9 cellular contexts compared by ENCODE assay signal in the genomic region with DNA sequence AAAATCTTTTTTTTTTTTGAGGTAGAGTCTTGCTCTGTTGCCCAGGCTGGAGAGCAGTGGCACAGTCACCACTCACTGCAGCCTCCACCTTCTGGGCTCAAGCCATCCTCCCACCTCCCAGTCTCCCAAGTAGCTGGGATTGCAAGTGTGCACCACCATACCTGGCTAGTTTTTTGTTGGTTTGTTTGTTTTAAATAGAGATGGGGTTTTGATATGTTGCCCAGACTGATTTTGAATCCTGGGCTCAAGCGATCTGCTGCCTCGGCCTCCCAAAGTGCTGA. TPM values are rescaled to one million over a fixed set of nuclear protein-coding genes. Genes with fewer than 3 reads are reported as not detected.
DNase-seq lines count a peak whose midpoint lies in the region; ATAC-seq and TF ChIP-seq lines count a peak whose summit lies in the region.
"Had no signal": no experiment of that assay in that cellular context is flagged by ENCODE, and none has a peak within 500 bp of the region (broad histone marks: within the 10 kb centered on the region; RNA-seq: fewer than 3 reads in every experiment).

No MANE protein-coding gene starts in this region.

- H3K9me3 ChIP-seq in CD8-positive, alpha-beta memory T cell (ENCODE audit: low read length): no peaks in the 10 kb centered on the region
- H3K9me3 ChIP-seq in ectodermal cell (ENCODE audit: control insufficient read depth, low read length) (no peaks in the 10 kb centered on the region), osteoblast (ENCODE audit: low read depth, low read length) (no peaks in the 10 kb centered on the region)

- no peak for TF ChIP-seq CTCF in NB4 (IDR thresholded peaks at IDR 0.05; ENCODE audit: low read depth, low read length)
- no peak for TF ChIP-seq CTCF in osteoblast (IDR thresholded peaks at IDR 0.05; ENCODE audit: extremely low read depth, low read depth, low read length)

- H3K4me1 ChIP-seq in CD8-positive, alpha-beta memory T cell (ENCODE audit: insufficient read depth, low read length): peaks cover 21% of the 10 kb centered on the region
- H3K4me1 ChIP-seq in ectodermal cell (ENCODE audit: control insufficient read depth, insufficient read depth, low read length): no peaks in the 10 kb centered on the region
- peaks cover 9% of the 10 kb centered on the region for H3K4me1 ChIP-seq in osteoblast (ENCODE audit: insufficient read depth, low read length)

- peaks cover 51% of the 10 kb centered on the region for H3K79me2 ChIP-seq in osteoblast (ENCODE audit: insufficient read depth, low read length)

- peaks cover 44 to 62% (median 61%) of the 10 kb centered on the region in 3 donors for H3K4me1 Mint-ChIP-seq in CD8-positive, alpha-beta memory T cell

- peak overlapping the region; percentile 55 to 97 (median 86) for H3K27ac Mint-ChIP-seq in CD8-positive, alpha-beta memory T cell

- TF ChIP-seq POLR2A in NB4 (IDR thresholded peaks at IDR 0.05; ENCODE audit: extremely low read depth, insufficient read length): no peak

- peak overlapping the region; percentile 96 for H3K4me2 ChIP-seq in osteoblast (ENCODE audit: insufficient read depth, low read length)

- H3K36me3 ChIP-seq in CD8-positive, alpha-beta memory T cell (ENCODE audit: insufficient read depth, low read length): no peaks in the 10 kb centered on the region
- H3K36me3 ChIP-seq in ectodermal cell (ENCODE audit: control insufficient read depth, insufficient read depth, low read length) (no peaks in the 10 kb centered on the region), osteoblast (ENCODE audit: insufficient read depth, low read length) (no peaks in the 10 kb centered on the region)

- no peaks in the 10 kb centered on the region for H3K27me3 ChIP-seq in CD8-positive, alpha-beta memory T cell (ENCODE audit: insufficient read depth, low read length, poor library complexity, severe bottlenecking)
- H3K27me3 ChIP-seq in ectodermal cell (ENCODE audit: control insufficient read depth, insufficient read depth, low read length, poor library complexity, severe bottlenecking) (peaks cover 15% of the 10 kb centered on the region), osteoblast (ENCODE audit: insufficient read depth, low read length) (no peaks in the 10 kb centered on the region)

- H2AFZ ChIP-seq in osteoblast (ENCODE audit: low read length): no peak overlapping the region

- DNase-seq in CD8-positive, alpha-beta memory T cell: no peak
- no peak for DNase-seq in NB4 (ENCODE audit: low read depth)
- DNase-seq in osteoblast (ENCODE audit: insufficient read length, low spot score, missing footprints): no peak
- DNase-seq in HT-29 (ENCODE audit: low spot score): no peak
- no peak for DNase-seq in HK-2 (ENCODE audit: unreplicated experiment)
- no peak for DNase-seq in GDM1 (lab: John Stamatoyannopoulos, UW)
- DNase-seq: occipital lobe had no signal

- no peak overlapping the region for H3K27ac ChIP-seq in CD8-positive, alpha-beta memory T cell (ENCODE audit: low read depth, low read length)
- H3K27ac ChIP-seq in ectodermal cell (ENCODE audit: insufficient read depth, low read depth, low read length, poor library complexity, severe bottlenecking): no peak overlapping the region
- no peak overlapping the region for H3K27ac ChIP-seq in osteoblast (ENCODE audit: low read depth, low read length)

- POLR2A ChIA-PET in CD8-positive, alpha-beta memory T cell (lab: Charles Lee): interaction anchor here (0.7 kb wide), 2 partner anchors 116 to 133 kb away, joined by 3 to 4 read pairs; no protein-coding TSS in a partner anchor

- peak overlapping the region; percentile 93 for H3K4me3 ChIP-seq in CD8-positive, alpha-beta memory T cell (ENCODE audit: low read length)
- H3K4me3 ChIP-seq in NB4 (ENCODE audit: low read depth, low read length) (peak overlapping the region; percentile 82), ectodermal cell (ENCODE audit: insufficient read depth, low read depth, low read length) (peak overlapping the region; percentile 76), osteoblast (ENCODE audit: insufficient read depth, low read length) (peak overlapping the region; percentile 96)

- peaks cover 0 to 2% of the 10 kb centered on the region in 2 donors for H3K27me3 Mint-ChIP-seq in CD8-positive, alpha-beta memory T cell

- peaks cover 0 to 17% (median 4%) of the 10 kb centered on the region in 3 donors for H3K36me3 Mint-ChIP-seq in CD8-positive, alpha-beta memory T cell

- H3K9me3 Mint-ChIP-seq in CD8-positive, alpha-beta memory T cell: no peaks in the 10 kb centered on the region

- no peak for ATAC-seq in HG02610 (IDR thresholded peaks at IDR 0.05; ENCODE audit: unreplicated experiment)

- H4K20me1 ChIP-seq in osteoblast (ENCODE audit: insufficient read depth, low read length): peaks cover 7% of the 10 kb centered on the region

- CTCF ChIA-PET in CD8-positive, alpha-beta memory T cell (lab: Charles Lee): interaction anchor here (3.9 kb wide), 1 partner anchor 129 kb away, joined by 45 read pairs; no protein-coding TSS in a partner anchor

- WGBS in ectodermal cell, 2 experiments: 92 to 100% methylated on average over 2 of the region's 2 CpGs

- H3K4me3 Mint-ChIP-seq in CD8-positive, alpha-beta memory T cell: peak overlapping the region; percentile 86 to 98 (median 89)

RNA-seq across cellular contexts. Expression of a gene that starts 2.0 kb away (rescaled TPM):
- total RNA-seq in CD8-positive, alpha-beta memory T cell: 10 to 100 TPM; 16.2 to 17.6 TPM
- 11.0 TPM for polyA plus RNA-seq in CD8-positive, alpha-beta memory T cell
- 40.3 TPM for polyA plus RNA-seq in ectodermal cell (2013, experiment 1 of 4)
- 38.0 TPM for polyA plus RNA-seq in ectodermal cell (2013, experiment 2 of 4)
- 28.8 TPM for polyA plus RNA-seq in ectodermal cell (2013, experiment 3 of 4)
- polyA plus RNA-seq in ectodermal cell (2013, experiment 4 of 4): 39.0 TPM
- total RNA-seq in osteoblast: 17.0 and 23.0 TPM in 2 replicates
- total RNA-seq in HT-29 (2014; rRNA removed; shearing (Covaris generic)): 8.7 and 11.2 TPM in 2 replicates
